14 cellular contexts compared by ENCODE assay signal in the genomic region with DNA sequence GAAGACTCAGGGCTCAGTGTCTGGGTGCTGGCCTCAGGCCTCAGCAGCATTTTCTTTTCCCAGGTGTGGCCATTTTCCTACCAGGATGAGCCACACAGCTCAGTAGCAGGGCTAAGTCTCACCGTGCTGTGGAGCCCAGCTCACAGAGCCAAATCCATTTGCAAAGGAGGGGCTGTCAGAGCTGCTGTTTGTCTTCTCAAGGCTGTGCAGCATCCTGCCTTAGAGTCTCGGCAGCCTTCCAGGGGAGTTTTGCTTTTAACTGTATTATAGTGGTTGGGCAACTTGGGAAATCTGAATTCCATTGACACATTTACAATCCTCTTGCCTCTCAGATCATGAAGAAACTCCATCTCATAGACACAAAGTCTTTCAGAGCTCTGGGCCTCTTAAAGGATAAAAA.
DNase-seq lines count a peak whose midpoint lies in the region; ATAC-seq, FAIRE-seq and TF ChIP-seq lines count a peak whose summit lies in the region.
"Had no signal": no experiment of that assay in that cellular context is flagged by ENCODE, and none has a peak within 500 bp of the region (broad histone marks: within the 10 kb centered on the region; RNA-seq: fewer than 3 reads in every experiment).

No MANE protein-coding gene starts in this region.

- in situ Hi-C loops in astrocyte of the spinal cord (cut with HindIII; ENCODE audit: low sequenced_read_pairs): no loop called here

- TF ChIP-seq CTCF in SK-N-SH (IDR thresholded peaks at IDR 0.05): no peak
- no peak for TF ChIP-seq CTCF in astrocyte of the spinal cord (IDR thresholded peaks at IDR 0.05; ENCODE audit: low read depth, low read length)
- TF ChIP-seq CTCF in foreskin fibroblast (IDR thresholded peaks at IDR 0.05; ENCODE audit: low read depth, low read length): no peak

- peak overlapping the region; percentile 51 for H3K9ac ChIP-seq in SK-N-SH

- H3F3A ChIP-seq in SK-N-SH (replicated peaks; ENCODE audit: insufficient read depth): peaks cover 47% of the 10 kb centered on the region

- peak overlapping the region; percentile 27; the same call in 1 of the 2 replicates for H2AFZ ChIP-seq in SK-N-SH (ENCODE audit: low read depth)

- H3K36me3 ChIP-seq in SK-N-SH (replicated peaks in 1 of 2; ENCODE audit: control insufficient read depth in 1 of 2, insufficient read depth in 2 of 2, low read length in 1 of 2) (no peaks in the 10 kb centered on the region), aorta (ENCODE audit: control insufficient read depth in 1 of 2, insufficient read depth in 2 of 2, low read length in 1 of 2) (no peaks in the 10 kb centered on the region)

- DNase-seq in SK-N-SH (no peak), astrocyte of the spinal cord (ENCODE audit: low read depth, low spot score) (peak; percentile 79), foreskin fibroblast (peak; percentile 75 to 80), aorta (peak; percentile 31 to 63), NCI-H345 treated with DMSO at 0.1 percent for 48 hours (lab: John Stamatoyannopoulos, UW; ENCODE audit: unreplicated experiment) (no peak), GM19239 (ENCODE audit: insufficient read length, low spot score) (no peak)
- DNase-seq: NCI-H2081 treated with DMSO at 0.1 percent for 48 hours, NCI-H748 treated with DMSO at 0.1 percent for 48 hours, RPMI8226 had no signal

- H3K9me3 ChIP-seq in SK-N-SH: no peaks in the 10 kb centered on the region
- H3K9me3 ChIP-seq in aorta (ENCODE audit: control insufficient read depth, low read length): no peaks in the 10 kb centered on the region

- H3K4me3 ChIP-seq in SK-N-SH (ENCODE audit: low read depth in 2 of 2, low read length in 1 of 2) (no peak overlapping the region), astrocyte of the spinal cord (ENCODE audit: low read depth, low read length) (no peak overlapping the region), foreskin fibroblast (ENCODE audit: low read depth in 1 of 2, low read length in 2 of 2) (no peak overlapping the region), aorta (ENCODE audit: low read length in 2 of 2) (no peak overlapping the region)

- peaks cover 3% of the 10 kb centered on the region; the same call in 1 of the 2 replicates for H3K79me2 ChIP-seq in SK-N-SH (ENCODE audit: insufficient read depth)

- 63% methylated on average over 1 of the region's 2 CpGs for WGBS in SK-N-SH (ENCODE audit: low lambda C conversion rate)
- 4 to 10% methylated on average over 2 of the region's 2 CpGs for WGBS in aorta, 2 donors

- intact Hi-C loops in aorta (cut with DNase I): loop anchor here in 1 of 2 donors (5.0 to 10.0 kb wide), 2 partner anchors 95 to 327 kb away; no protein-coding TSS in a partner anchor

- peak overlapping the region; percentile 38; the same call in 1 of the 2 replicates for H3K4me2 ChIP-seq in SK-N-SH

- no peaks in the 10 kb centered on the region for H3K9me2 ChIP-seq in SK-N-SH

- no peak for TF ChIP-seq RAD21 in SK-N-SH (IDR thresholded peaks at IDR 0.05; ENCODE audit: low read length)

- H3K27me3 ChIP-seq in SK-N-SH (ENCODE audit: insufficient read depth) (no peaks in the 10 kb centered on the region), aorta (ENCODE audit: control insufficient read depth in 1 of 2, insufficient read depth in 2 of 2, low read length in 1 of 2) (no peaks in the 10 kb centered on the region)

- H3K4me1 ChIP-seq in SK-N-SH (ENCODE audit: control insufficient read depth in 1 of 2, insufficient read depth in 2 of 2, low read depth in 1 of 2, low read length in 1 of 2): peaks cover 34 to 56% of the 10 kb centered on the region in 2 experiments
- H3K4me1 ChIP-seq in aorta (ENCODE audit: control insufficient read depth in 1 of 2, insufficient read depth in 2 of 2, low read length in 2 of 2): peaks cover 5 to 7% of the 10 kb centered on the region in 2 donors

- TF ChIP-seq EP300 in SK-N-SH (IDR thresholded peaks at IDR 0.05; ENCODE audit: borderline replicate concordance in 1 of 2, low read depth in 1 of 2, low read length in 1 of 2): no peak

- H3K27ac ChIP-seq in SK-N-SH (ENCODE audit: low read depth in 2 of 2, low read length in 1 of 2) (peak overlapping the region in 1 of 2 experiments; percentile 99; a peak in 2 of 4 replicates), aorta (ENCODE audit: low read depth in 1 of 2, low read length in 2 of 2) (no peak overlapping the region)
- H3K27ac ChIP-seq: 22Rv1 had no signal

- H4K20me1 ChIP-seq in SK-N-SH (ENCODE audit: insufficient read depth): no peaks in the 10 kb centered on the region

- no peak for FAIRE-seq in GM19239 (lab: Jason Lieb, UNC)
- FAIRE-seq: GM18507 had no signal

- CTCF ChIA-PET in SK-N-SH (lab: Yijun Ruan, JAX): interaction anchor here (1.0 to 2.5 kb wide), 2 partner anchors 12 to 25 kb away, joined by 3 to 9 read pairs; no protein-coding TSS in a partner anchor

- POLR2A ChIA-PET in SK-N-SH (lab: Yijun Ruan, JAX): no interaction called here

- ATAC-seq in SK-N-SH treated with all-trans-retinoic acid at 6 μM for 48 hours (no peak), aorta (ENCODE audit: low FRiP score) (no peak), GM21825 (IDR thresholded peaks at IDR 0.05; ENCODE audit: unreplicated experiment) (no peak)
- ATAC-seq: activated naive CD4-positive, alpha-beta T cell treated with anti-CD3 and anti-CD28 coated beads, Interleukin-2, amount 50 U/mL, for 72 hours had no signal

TF ChIP-seq in SK-N-SH, 30 proteins besides CTCF, POLR2A, EP300 and RAD21:
- no peak for TF ChIP-seq RXRA (IDR thresholded peaks at IDR 0.05; ENCODE audit: borderline replicate concordance, low read depth)
- TF ChIP-seq JUND (IDR thresholded peaks at IDR 0.05): no peak
- TF ChIP-seq YY1 (IDR thresholded peaks at IDR 0.05; ENCODE audit: low read depth): no peak
- TF ChIP-seq, protein P1, sequence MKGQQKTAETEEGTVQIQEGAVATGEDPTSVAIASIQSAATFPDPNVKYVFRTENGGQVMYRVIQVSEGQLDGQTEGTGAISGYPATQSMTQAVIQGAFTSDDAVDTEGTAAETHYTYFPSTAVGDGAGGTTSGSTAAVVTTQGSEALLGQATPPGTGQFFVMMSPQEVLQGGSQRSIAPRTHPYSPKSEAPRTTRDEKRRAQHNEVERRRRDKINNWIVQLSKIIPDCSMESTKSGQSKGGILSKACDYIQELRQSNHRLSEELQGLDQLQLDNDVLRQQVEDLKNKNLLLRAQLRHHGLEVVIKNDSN (IDR thresholded peaks at IDR 0.05; ENCODE audit: borderline replicate concordance, low read depth): no peak
- no peak for TF ChIP-seq CHD2 (IDR thresholded peaks at IDR 0.05; ENCODE audit: low read length, partially characterized antibody)
- no peak for TF ChIP-seq FOSL2 (IDR thresholded peaks at IDR 0.05; ENCODE audit: borderline replicate concordance, low read depth)
- no peak for TF ChIP-seq RCOR1 (IDR thresholded peaks at IDR 0.05; ENCODE audit: low read length)
- no peak for TF ChIP-seq TEAD4 (IDR thresholded peaks at IDR 0.05; ENCODE audit: borderline replicate concordance, insufficient read depth)
- no peak for TF ChIP-seq NFIC (IDR thresholded peaks at IDR 0.05; ENCODE audit: borderline replicate concordance)

TF ChIP-seq in SK-N-SH treated with all-trans-retinoic acid at 6 μM for 48 hours, 23 proteins besides CTCF, POLR2A, EP300 and RAD21 (continues in another document):
- TF ChIP-seq ZNF8 (CRISPR knock-in tag; IDR thresholded peaks at IDR 0.05) (no peak), ISL1 (CRISPR knock-in tag; IDR thresholded peaks at IDR 0.05) (no peak), SNAI2 (CRISPR knock-in tag; IDR thresholded peaks at IDR 0.05) (no peak), ZNF565 (CRISPR knock-in tag; conservative IDR thresholded peaks at IDR 0.05; ENCODE audit: low read depth) (no peak), CSDC2 (CRISPR knock-in tag; IDR thresholded peaks at IDR 0.05) (no peak), OSR1 (CRISPR knock-in tag; IDR thresholded peaks at IDR 0.05) (no peak), ARNTL (CRISPR knock-in tag; IDR thresholded peaks at IDR 0.05; ENCODE audit: borderline replicate concordance, low read depth) (no peak)
- TF ChIP-seq, protein P2, sequence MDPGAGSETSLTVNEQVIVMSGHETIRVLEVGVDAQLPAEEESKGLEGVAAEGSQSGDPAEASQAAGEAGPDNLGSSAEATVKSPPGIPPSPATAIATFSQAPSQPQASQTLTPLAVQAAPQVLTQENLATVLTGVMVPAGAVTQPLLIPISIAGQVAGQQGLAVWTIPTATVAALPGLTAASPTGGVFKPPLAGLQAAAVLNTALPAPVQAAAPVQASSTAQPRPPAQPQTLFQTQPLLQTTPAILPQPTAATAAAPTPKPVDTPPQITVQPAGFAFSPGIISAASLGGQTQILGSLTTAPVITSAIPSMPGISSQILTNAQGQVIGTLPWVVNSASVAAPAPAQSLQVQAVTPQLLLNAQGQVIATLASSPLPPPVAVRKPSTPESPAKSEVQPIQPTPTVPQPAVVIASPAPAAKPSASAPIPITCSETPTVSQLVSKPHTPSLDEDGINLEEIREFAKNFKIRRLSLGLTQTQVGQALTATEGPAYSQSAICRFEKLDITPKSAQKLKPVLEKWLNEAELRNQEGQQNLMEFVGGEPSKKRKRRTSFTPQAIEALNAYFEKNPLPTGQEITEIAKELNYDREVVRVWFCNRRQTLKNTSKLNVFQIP (CRISPR knock-in tag; IDR thresholded peaks at IDR 0.05; ENCODE audit: borderline replicate concordance, low read depth): no peak
- TF ChIP-seq, protein P3, sequence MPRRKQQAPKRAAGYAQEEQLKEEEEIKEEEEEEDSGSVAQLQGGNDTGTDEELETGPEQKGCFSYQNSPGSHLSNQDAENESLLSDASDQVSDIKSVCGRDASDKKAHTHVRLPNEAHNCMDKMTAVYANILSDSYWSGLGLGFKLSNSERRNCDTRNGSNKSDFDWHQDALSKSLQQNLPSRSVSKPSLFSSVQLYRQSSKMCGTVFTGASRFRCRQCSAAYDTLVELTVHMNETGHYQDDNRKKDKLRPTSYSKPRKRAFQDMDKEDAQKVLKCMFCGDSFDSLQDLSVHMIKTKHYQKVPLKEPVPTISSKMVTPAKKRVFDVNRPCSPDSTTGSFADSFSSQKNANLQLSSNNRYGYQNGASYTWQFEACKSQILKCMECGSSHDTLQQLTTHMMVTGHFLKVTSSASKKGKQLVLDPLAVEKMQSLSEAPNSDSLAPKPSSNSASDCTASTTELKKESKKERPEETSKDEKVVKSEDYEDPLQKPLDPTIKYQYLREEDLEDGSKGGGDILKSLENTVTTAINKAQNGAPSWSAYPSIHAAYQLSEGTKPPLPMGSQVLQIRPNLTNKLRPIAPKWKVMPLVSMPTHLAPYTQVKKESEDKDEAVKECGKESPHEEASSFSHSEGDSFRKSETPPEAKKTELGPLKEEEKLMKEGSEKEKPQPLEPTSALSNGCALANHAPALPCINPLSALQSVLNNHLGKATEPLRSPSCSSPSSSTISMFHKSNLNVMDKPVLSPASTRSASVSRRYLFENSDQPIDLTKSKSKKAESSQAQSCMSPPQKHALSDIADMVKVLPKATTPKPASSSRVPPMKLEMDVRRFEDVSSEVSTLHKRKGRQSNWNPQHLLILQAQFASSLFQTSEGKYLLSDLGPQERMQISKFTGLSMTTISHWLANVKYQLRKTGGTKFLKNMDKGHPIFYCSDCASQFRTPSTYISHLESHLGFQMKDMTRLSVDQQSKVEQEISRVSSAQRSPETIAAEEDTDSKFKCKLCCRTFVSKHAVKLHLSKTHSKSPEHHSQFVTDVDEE (CRISPR knock-in tag; IDR thresholded peaks at IDR 0.05): no peak

Comparison
In these comparisons a context has a peak if more than half of its experiments do, and no peak if none do; other contexts are left out.
1. DNase-seq: peak in astrocyte of the spinal cord (single experiment), foreskin fibroblast (2 of 2) and aorta (2 of 2); none in SK-N-SH (single experiment), NCI-H345 treated with DMSO at 0.1 percent for 48 hours (single experiment) and GM19239 (single experiment).